ENCODE assay signal across 1 cellular context in genomic region chr11:108496643-108497256, GRCh38.
TF ChIP-seq lines count a peak whose summit lies in the region.

No MANE protein-coding gene starts in this region.

TF ChIP-seq in GM12878, 131 proteins besides CTCF, POLR2A, EP300 and RAD21:
- TF ChIP-seq, protein P1, sequence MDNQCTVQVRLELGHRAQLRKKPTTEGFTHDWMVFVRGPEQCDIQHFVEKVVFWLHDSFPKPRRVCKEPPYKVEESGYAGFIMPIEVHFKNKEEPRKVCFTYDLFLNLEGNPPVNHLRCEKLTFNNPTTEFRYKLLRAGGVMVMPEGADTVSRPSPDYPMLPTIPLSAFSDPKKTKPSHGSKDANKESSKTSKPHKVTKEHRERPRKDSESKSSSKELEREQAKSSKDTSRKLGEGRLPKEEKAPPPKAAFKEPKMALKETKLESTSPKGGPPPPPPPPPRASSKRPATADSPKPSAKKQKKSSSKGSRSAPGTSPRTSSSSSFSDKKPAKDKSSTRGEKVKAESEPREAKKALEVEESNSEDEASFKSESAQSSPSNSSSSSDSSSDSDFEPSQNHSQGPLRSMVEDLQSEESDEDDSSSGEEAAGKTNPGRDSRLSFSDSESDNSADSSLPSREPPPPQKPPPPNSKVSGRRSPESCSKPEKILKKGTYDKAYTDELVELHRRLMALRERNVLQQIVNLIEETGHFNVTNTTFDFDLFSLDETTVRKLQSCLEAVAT (IDR thresholded peaks at IDR 0.05): peak; percentile 95
- no peak for TF ChIP-seq ZNF384 (IDR thresholded peaks at IDR 0.05; ENCODE audit: borderline replicate concordance, low read depth, low read length)
